Comparison of ENCODE assay signal across 20 cellular contexts in the genomic region with DNA sequence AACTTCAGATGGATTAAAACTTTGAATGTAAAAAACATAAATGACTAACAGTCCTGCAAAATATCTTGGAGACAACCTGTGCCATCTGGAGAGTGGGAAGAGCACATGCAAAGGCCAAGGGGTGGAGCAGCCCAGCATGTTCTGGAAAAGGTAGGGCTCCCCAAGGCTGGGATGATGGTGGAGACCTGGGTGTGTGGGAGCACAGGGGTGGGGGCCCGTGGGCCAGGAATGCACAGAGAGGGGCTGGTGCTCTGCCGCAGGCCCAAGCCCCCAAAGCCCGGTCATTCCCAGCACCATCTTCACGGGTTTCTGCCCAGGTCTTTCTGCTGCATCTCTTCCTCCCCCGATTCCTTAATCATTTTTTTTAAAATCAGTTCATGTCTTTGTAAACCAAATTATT. TPM values are rescaled to one million over a fixed set of nuclear protein-coding genes. Genes with fewer than 3 reads are reported as not detected.
A peak's percentile ranks its signal among the peaks of the same experiment; 100 is the strongest.
DNase-seq lines count a peak whose midpoint lies in the region; ATAC-seq, FAIRE-seq and TF ChIP-seq lines count a peak whose summit lies in the region.
"Had no signal": no experiment of that assay in that cellular context is flagged by ENCODE, and none has a peak within 500 bp of the region (broad histone marks: within the 10 kb centered on the region; RNA-seq: fewer than 3 reads in every experiment).

No MANE protein-coding gene starts in this region.

- in situ Hi-C loops in K562 (cut with MboI): no loop called here

- no peak for TF ChIP-seq EP300 in K562 (IDR thresholded peaks at IDR 0.05; ENCODE audit: low read length)

- no peaks in the 10 kb centered on the region for H3K9me2 ChIP-seq in MM.1S (replicated peaks; ENCODE audit: insufficient read depth, low read length)

- H3K4me1 ChIP-seq in right atrium auricular region (peaks cover 0 to 5% of the 10 kb centered on the region in 2 donors), heart right ventricle (peaks cover 0 to 9% (median 4%) of the 10 kb centered on the region in 9 donors), K562 (replicated peaks in 1 of 2; ENCODE audit: control insufficient read depth in 2 of 2, insufficient read depth in 2 of 2, low read length in 2 of 2) (peaks cover 18 to 31% of the 10 kb centered on the region in 2 experiments; a peak in 4 of 5 replicates), lung (ENCODE audit: control insufficient read depth in 2 of 2, insufficient read depth in 2 of 2, low read length in 2 of 2) (peaks cover 0 to 3% of the 10 kb centered on the region in 2 donors), vagina (no peaks in the 10 kb centered on the region), MM.1S (ENCODE audit: low read length) (no peaks in the 10 kb centered on the region)
- H3K4me1 ChIP-seq: HAP-1 had no signal

- H4K20me1 ChIP-seq in K562 (replicated peaks; ENCODE audit: control insufficient read depth, insufficient read depth, low read length): no peaks in the 10 kb centered on the region
- H4K20me1 ChIP-seq in MM.1S (ENCODE audit: insufficient read depth, low read length): no peaks in the 10 kb centered on the region
- H4K20me1 ChIP-seq: BLaER1 treated with 17β-estradiol and CSF1 and Interleukin-3, amounts not matched to agents 10 nM and 100 nM had no signal

- ATAC-seq in heart right ventricle: no peak
- no peak for ATAC-seq in K562
- no peak for ATAC-seq in lung (ENCODE audit: insufficient read depth, low FRiP score)
- ATAC-seq in HG03520 (IDR thresholded peaks at IDR 0.05; ENCODE audit: unreplicated experiment): no peak
- ATAC-seq in HG03571 (IDR thresholded peaks at IDR 0.05; ENCODE audit: unreplicated experiment): no peak

- H3K9me3 ChIP-seq in right atrium auricular region: no peaks in the 10 kb centered on the region
- peaks cover 0 to 3% (median 0%) of the 10 kb centered on the region in 11 donors for H3K9me3 ChIP-seq in heart right ventricle
- H3K9me3 ChIP-seq in K562 (replicated peaks; ENCODE audit: control insufficient read depth, insufficient read depth, low read depth, low read length): peaks cover 6% of the 10 kb centered on the region
- peaks cover 0 to 7% of the 10 kb centered on the region in 2 donors for H3K9me3 ChIP-seq in lung (ENCODE audit: control insufficient read depth in 2 of 2, insufficient read depth in 1 of 2, low read length in 1 of 2)
- H3K9me3 ChIP-seq in vagina: no peaks in the 10 kb centered on the region
- no peaks in the 10 kb centered on the region for H3K9me3 ChIP-seq in MM.1S (replicated peaks; ENCODE audit: insufficient read depth, low read length)

- H3K9ac ChIP-seq in K562 (ENCODE audit: insufficient read depth in 1 of 2, low read depth in 2 of 2, low read length in 2 of 2) (no peak overlapping the region), MM.1S (ENCODE audit: low read length) (no peak overlapping the region)
- H3K9ac ChIP-seq: BLaER1 treated with 17β-estradiol and CSF1 and Interleukin-3, amounts not matched to agents 10 nM and 100 nM had no signal

- FAIRE-seq in K562 (lab: Jason Lieb, UNC): no peak
- FAIRE-seq: D721Med, G401.6, GM12891 had no signal

- POLR2A ChIA-PET in K562 (lab: Yijun Ruan, JAX): interaction anchor here (0.7 to 1.2 kb wide), 2 partner anchors 13 to 15 kb away, joined by 3 to 5 read pairs; no protein-coding TSS in a partner anchor

- TF ChIP-seq CTCF in right atrium auricular region (IDR thresholded peaks at IDR 0.05): no peak
- TF ChIP-seq CTCF in heart right ventricle (IDR thresholded peaks at IDR 0.05): no peak
- no peak for TF ChIP-seq CTCF in K562 (IDR thresholded peaks at IDR 0.05 in 2 of 3, conservative IDR thresholded peaks at IDR 0.05 in 1 of 3; ENCODE audit: insufficient read depth in 2 of 3, low read depth in 1 of 3, low read length in 3 of 3)
- TF ChIP-seq CTCF in lung (IDR thresholded peaks at IDR 0.05; ENCODE audit: control extremely low read depth, extremely low read depth): no peak
- TF ChIP-seq CTCF in vagina (IDR thresholded peaks at IDR 0.05): no peak
- no peak for TF ChIP-seq CTCF in MM.1S (IDR thresholded peaks at IDR 0.05; ENCODE audit: low read length)

- H3F3A ChIP-seq in MM.1S (ENCODE audit: insufficient read depth, low read length): no peaks in the 10 kb centered on the region

- TF ChIP-seq POLR2A in K562 (conservative IDR thresholded peaks at IDR 0.05) (no peak), vagina (IDR thresholded peaks at IDR 0.05) (no peak)

- intact Hi-C loops in heart right ventricle (cut with DNase I): loop anchor here in 3 of 10 donors (5.0 to 10.0 kb wide), 5 partner anchors 40 to 410 kb away; no protein-coding TSS in a partner anchor
- intact Hi-C loops in K562 (cut with micrococcal nuclease): loop anchor here (5.0 kb wide), 1 partner anchor 45 kb away; no protein-coding TSS in a partner anchor
- intact Hi-C loops in vagina (cut with DNase I): loop anchor here (5.0 kb wide), 1 partner anchor 85 kb away; no protein-coding TSS in a partner anchor

- 84 to 89% methylated on average over 5 of the region's 5 CpGs for WGBS in heart right ventricle, 2 donors
- 86% methylated on average over 2 of the region's 5 CpGs for WGBS in K562 (ENCODE audit: insufficient coverage, low coverage, missing lambda C conversion rate)
- 91 to 95% methylated on average over 5 of the region's 5 CpGs for WGBS in lung, 2 donors

- H3K4me3 ChIP-seq in right atrium auricular region (no peak overlapping the region), heart right ventricle (no peak overlapping the region), K562 (no peak overlapping the region), lung (no peak overlapping the region), vagina (no peak overlapping the region), MM.1S (ENCODE audit: low read length) (no peak overlapping the region)
- H3K4me3 ChIP-seq: BLaER1 treated with 17β-estradiol and CSF1 and Interleukin-3, amounts not matched to agents 10 nM and 100 nM; HAP-1 had no signal

- CTCF ChIA-PET in K562 (lab: Yijun Ruan, JAX; ENCODE audit: low intra/inter-chr PET ratio): no interaction called here

- no peaks in the 10 kb centered on the region for H3K27me3 ChIP-seq in right atrium auricular region
- H3K27me3 ChIP-seq in heart right ventricle: peaks cover 3 to 52% (median 26%) of the 10 kb centered on the region in 7 donors
- no peaks in the 10 kb centered on the region for H3K27me3 ChIP-seq in K562 (ENCODE audit: control insufficient read depth in 2 of 2, insufficient read depth in 2 of 2, low read length in 2 of 2)
- no peaks in the 10 kb centered on the region for H3K27me3 ChIP-seq in lung (ENCODE audit: control insufficient read depth, insufficient read depth)
- H3K27me3 ChIP-seq in vagina: no peaks in the 10 kb centered on the region
- peaks cover 45% of the 10 kb centered on the region for H3K27me3 ChIP-seq in MM.1S (replicated peaks; ENCODE audit: insufficient read depth, low read length)

- TF ChIP-seq RAD21 in K562 (CRISPR knock-in tag; conservative IDR thresholded peaks at IDR 0.05 in 1 of 2, IDR thresholded peaks at IDR 0.05 in 1 of 2): no peak

- peaks cover 5% of the 10 kb centered on the region for H3K9me1 ChIP-seq in K562 (ENCODE audit: control insufficient read depth, insufficient read depth, low read length)

- H3K36me3 ChIP-seq in right atrium auricular region: no peaks in the 10 kb centered on the region
- no peaks in the 10 kb centered on the region for H3K36me3 ChIP-seq in heart right ventricle
- H3K36me3 ChIP-seq in K562 (ENCODE audit: control insufficient read depth, insufficient read depth, low read length): peaks cover 14% of the 10 kb centered on the region; the same call in 2 of the 3 replicates
- no peaks in the 10 kb centered on the region for H3K36me3 ChIP-seq in lung (ENCODE audit: control insufficient read depth in 2 of 2, insufficient read depth in 2 of 2, low read length in 2 of 2)
- no peaks in the 10 kb centered on the region for H3K36me3 ChIP-seq in vagina
- H3K36me3 ChIP-seq in MM.1S (replicated peaks; ENCODE audit: insufficient read depth, low read length): no peaks in the 10 kb centered on the region
- H3K36me3 ChIP-seq: BLaER1 treated with 17β-estradiol and CSF1 and Interleukin-3, amounts not matched to agents 10 nM and 100 nM; HAP-1 had no signal

- DNase-seq in right atrium auricular region (ENCODE audit: low spot score) (peak; percentile 40), heart right ventricle (no peak), K562 (ENCODE audit: extremely low read depth in 1 of 4, low spot score in 3 of 4) (no peak), lung (ENCODE audit: low spot score) (peak; percentile 21), vagina (ENCODE audit: extremely low spot score in 2 of 2) (peak; percentile 22 to 34), MM.1S (no peak)
- DNase-seq: ACHN; CD4-positive, CD25-positive, alpha-beta regulatory T cell; DMS153; DMS79 treated with DMSO at 0.1 percent for 48 hours; EL; GOT3 had no signal

- H3K4me2 ChIP-seq in K562 (ENCODE audit: insufficient read depth, low read length) (no peak overlapping the region), MM.1S (ENCODE audit: low read depth, low read length) (no peak overlapping the region)
- H3K4me2 ChIP-seq: BLaER1 treated with 17β-estradiol and CSF1 and Interleukin-3, amounts not matched to agents 10 nM and 100 nM had no signal

- H3K27ac ChIP-seq in right atrium auricular region: no peak overlapping the region
- no peak overlapping the region for H3K27ac ChIP-seq in heart right ventricle
- no peak overlapping the region for H3K27ac ChIP-seq in K562 (ENCODE audit: extremely low read depth, low read depth, low read length)
- no peak overlapping the region for H3K27ac ChIP-seq in lung (ENCODE audit: low read depth in 1 of 2, low read length in 1 of 2)
- no peak overlapping the region for H3K27ac ChIP-seq in vagina
- no peak overlapping the region for H3K27ac ChIP-seq in MM.1S (ENCODE audit: low read length)
- H3K27ac ChIP-seq: BLaER1 treated with 17β-estradiol and CSF1 and Interleukin-3, amounts not matched to agents 10 nM and 100 nM had no signal

- BruUV-seq in K562 (replicated peaks; lab: Mats Ljungman, UMichigan): no TSS peak

- no peak overlapping the region for H2AFZ ChIP-seq in K562 (ENCODE audit: low read depth, low read length)
- H2AFZ ChIP-seq in MM.1S (ENCODE audit: low read length): no peak overlapping the region

- H3K79me2 ChIP-seq in K562 (ENCODE audit: control insufficient read depth, insufficient read depth, low read length) (peaks cover 3% of the 10 kb centered on the region; the same call in 1 of the 3 replicates), MM.1S (ENCODE audit: low read length) (no peaks in the 10 kb centered on the region)

RNA-seq across cellular contexts. Expression of a gene that starts 9.7 kb away (rescaled TPM):
- total RNA-seq in right atrium auricular region (10 to 100 TPM; 17.7 to 26.1 TPM), heart right ventricle (10 to 100 TPM in 7 of 10 donors, 1 to 10 TPM in 3; 6.8 to 21.4 (median 10.7) TPM), K562 (2014; rRNA removed) (86.9 and 125 TPM in 2 replicates), K562 (2014; rRNA removed; fragmentation: Illumina TruSeq; extraction: Trizol) (32.6 and 32.8 TPM in 2 replicates), K562 (2015; rRNA removed; fragmentation: Illumina TruSeq; extraction: Trizol) (50.8 and 55.3 TPM in 2 replicates), K562 (2021) (215 and 218 TPM in 2 replicates), lung (10 to 100 TPM in 1 of 2 donors, 1 to 10 TPM in 1; 9.6 to 37.0 TPM), vagina (50.6 TPM)
- polyA plus RNA-seq in heart right ventricle (10 to 100 TPM; 16.0 to 29.8 TPM), K562 (2011; rRNA removed) (28.9 and 29.6 TPM in 2 replicates), K562 (2014; fragmentation: Illumina TruSeq; extraction: Trizol) (74.6 and 129 TPM in 2 replicates), K562 (2014; fragmentation: Nextera tagmentation; extraction: Ambion mirVana) (10 to 100 TPM in 1 of 2 experiments, 1 to 10 TPM in 1; 8.5 to 11.6 TPM), K562 (2014; rRNA removed) (113 and 118 TPM in 2 replicates), lung (10 to 100 TPM; 26.1 to 31.4 TPM)
- 49.8 and 107 TPM in 2 replicates for total RNA-seq in K562 (2011; cell fraction: chromatin; rRNA removed; ENCODE audit: low replicate concordance)
- total RNA-seq in K562 (2011; cell fraction: nucleolus; rRNA removed): 84.0 and 88.4 TPM in 2 replicates
- total RNA-seq in K562 (2011; cell fraction: nucleoplasm; rRNA removed): 50.5 and 57.9 TPM in 2 replicates
- polyA plus RNA-seq in K562 (2011; cell fraction: cytosol; rRNA removed): 29.6 and 67.6 TPM in 2 replicates
- polyA plus RNA-seq in K562 (2011; cell fraction: nucleus; rRNA removed): 108 and 210 TPM in 2 replicates
- 126 and 159 TPM in 2 replicates for polyA plus RNA-seq in K562 (2012)
- 12.2 and 21.4 TPM in 2 replicates for polyA minus RNA-seq in K562 (2011; rRNA and poly(A)+ RNA removed)
- polyA minus RNA-seq in K562 (2011; cell fraction: cytosol; rRNA and poly(A)+ RNA removed): 57.2 and 76.2 TPM in 2 replicates
- 42.5 and 50.0 TPM in 2 replicates for polyA minus RNA-seq in K562 (2011; cell fraction: nucleus; rRNA and poly(A)+ RNA removed)
- polyA plus RNA-seq: CD4-positive, CD25-positive, alpha-beta regulatory T cell had no signal

RNA-seq across cellular contexts. Expression of a gene that starts 36.0 kb away (rescaled TPM):
- total RNA-seq in right atrium auricular region: not detected
- not detected for total RNA-seq in heart right ventricle
- polyA plus RNA-seq in heart right ventricle: not detected
- not detected in 2 replicates for total RNA-seq in K562 (2011; cell fraction: chromatin; rRNA removed; ENCODE audit: low replicate concordance)
- total RNA-seq in K562 (2011; cell fraction: nucleolus; rRNA removed): not detected in 2 replicates
- not detected in 2 replicates for total RNA-seq in K562 (2011; cell fraction: nucleoplasm; rRNA removed)
- 0.04 TPM in 1 of 2 replicates, not detected in the other for total RNA-seq in K562 (2014; rRNA removed)
- total RNA-seq in K562 (2014; rRNA removed; fragmentation: Illumina TruSeq; extraction: Trizol): not detected in 2 replicates
- not detected in 2 replicates for total RNA-seq in K562 (2015; rRNA removed; fragmentation: Illumina TruSeq; extraction: Trizol)
- not detected in 2 replicates for total RNA-seq in K562 (2021)
- not detected in 2 replicates for polyA plus RNA-seq in K562 (2011; rRNA removed)
- polyA plus RNA-seq in K562 (2011; cell fraction: cytosol; rRNA removed): not detected in 2 replicates
- polyA plus RNA-seq in K562 (2011; cell fraction: nucleus; rRNA removed): not detected in 2 replicates
- polyA plus RNA-seq in K562 (2012): not detected in 2 replicates
- polyA plus RNA-seq in K562 (2014; fragmentation: Illumina TruSeq; extraction: Trizol): not detected in 2 replicates
- not detected for polyA plus RNA-seq in K562 (2014; fragmentation: Nextera tagmentation; extraction: Ambion mirVana)
- polyA plus RNA-seq in K562 (2014; rRNA removed): not detected in 2 replicates
- not detected in 2 replicates for polyA minus RNA-seq in K562 (2011; rRNA and poly(A)+ RNA removed)
- not detected in 2 replicates for polyA minus RNA-seq in K562 (2011; cell fraction: cytosol; rRNA and poly(A)+ RNA removed)
- not detected in 2 replicates for polyA minus RNA-seq in K562 (2011; cell fraction: nucleus; rRNA and poly(A)+ RNA removed)
- not detected for total RNA-seq in lung
- polyA plus RNA-seq in lung: not detected
- total RNA-seq in vagina: not detected
- total RNA-seq: A172; CD4-positive, CD25-positive, alpha-beta regulatory T cell had no signal
- polyA plus RNA-seq: CD4-positive, CD25-positive, alpha-beta regulatory T cell had no signal

Comparison
In these comparisons a context has a peak if more than half of its experiments do, and no peak if none do; other contexts are left out.
1. DNase-seq: peak in right atrium auricular region (single experiment), lung (single experiment) and vagina (2 of 2); none in heart right ventricle (0 of 2), K562 (0 of 4) and MM.1S (single experiment).